In the genomic region with DNA sequence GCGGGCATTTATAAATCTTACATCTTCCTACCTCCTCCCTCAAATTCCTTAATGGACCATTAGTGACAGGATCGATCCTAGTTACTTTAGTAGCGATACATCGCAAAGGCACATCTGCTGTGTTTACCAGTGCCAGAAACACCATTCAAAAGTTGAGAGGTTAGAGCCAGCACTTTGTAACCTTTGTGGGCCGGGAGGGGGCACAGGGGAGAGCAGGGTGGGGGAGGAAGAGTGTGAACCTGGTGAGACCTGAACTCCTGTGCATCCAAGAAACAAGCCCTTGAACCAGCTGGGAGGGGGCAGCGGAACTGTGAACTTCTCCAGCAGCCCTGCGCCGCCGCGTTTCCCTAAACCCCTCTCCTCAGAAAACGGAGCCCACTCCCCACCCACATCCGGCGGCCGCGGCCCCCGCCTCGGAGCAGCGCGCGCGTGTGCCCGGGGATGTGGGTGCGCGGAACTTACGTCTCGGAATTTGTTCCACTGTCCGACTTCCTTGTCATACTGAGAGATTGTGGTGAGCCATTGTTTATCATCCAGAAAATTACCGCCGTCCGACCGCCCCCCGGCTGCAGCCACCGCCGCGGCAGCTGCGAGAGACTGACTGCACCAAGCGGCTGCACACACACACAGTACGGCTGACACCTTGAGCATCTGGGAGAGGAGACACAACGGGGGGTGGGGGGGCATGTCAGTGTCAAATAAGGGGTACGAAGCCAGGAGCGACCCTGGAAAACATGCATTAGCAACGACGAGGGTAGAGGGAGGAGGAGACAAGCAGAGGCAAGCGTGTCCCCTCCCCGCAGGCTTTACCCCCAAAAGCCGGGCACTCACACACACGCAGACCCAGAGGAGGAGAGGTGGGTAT, we compare ENCODE assay signal across 8 cellular contexts. TPM values are rescaled to one million over a fixed set of nuclear protein-coding genes. Genes with fewer than 3 reads are reported as not detected.
DNase-seq lines count a peak whose midpoint lies in the region; ATAC-seq and TF ChIP-seq lines count a peak whose summit lies in the region.

No MANE protein-coding gene starts in this region.

- H3K27ac ChIP-seq in WERI-Rb-1 (no peak overlapping the region), right atrium auricular region (no peak overlapping the region)

- ATAC-seq in GM18498 (IDR thresholded peaks at IDR 0.05; ENCODE audit: unreplicated experiment) (peak; percentile 59), HG03025 (IDR thresholded peaks at IDR 0.05; ENCODE audit: low FRiP score, unreplicated experiment) (peak; percentile 55), HG02571 (IDR thresholded peaks at IDR 0.05; ENCODE audit: unreplicated experiment) (no peak)

- H3K4me3 ChIP-seq in WERI-Rb-1 (ENCODE audit: low read depth, low read length) = peak overlapping the region; percentile 81
- peak overlapping the region; percentile 4 to 42 for H3K4me3 ChIP-seq in right atrium auricular region
- peak overlapping the region; percentile 88 for H3K4me3 ChIP-seq in retinal pigment epithelial cell (ENCODE audit: low read length)

- DNase-seq in WERI-Rb-1 (peak; percentile 54), right atrium auricular region (ENCODE audit: low spot score) (no peak), retinal pigment epithelial cell (ENCODE audit: low read depth) (no peak)
- no peak for DNase-seq in stimulated activated CD4-positive, alpha-beta T cell treated with anti-CD3 and anti-CD28 coated beads, Interleukin-2, amount 100 ng/mL, for 48 hours
- no peak for DNase-seq in stimulated activated CD8-positive, alpha-beta memory T cell treated with anti-CD3 and anti-CD28 coated beads, Interleukin-4, amount 100 ng/mL, for 48 hours

- no peaks in the 10 kb centered on the region for H3K9me3 ChIP-seq in WERI-Rb-1 (ENCODE audit: severe bottlenecking)
- no peaks in the 10 kb centered on the region for H3K9me3 ChIP-seq in right atrium auricular region

- TF ChIP-seq CTCF in WERI-Rb-1 (IDR thresholded peaks at IDR 0.05; ENCODE audit: low read depth, low read length) (0 out of 2 replicates have a peak, but pooled peaks have one; percentile 9), right atrium auricular region (IDR thresholded peaks at IDR 0.05) (no peak), retinal pigment epithelial cell (conservative IDR thresholded peaks at IDR 0.05; ENCODE audit: low read depth, low read length) (no peak)

- H3K36me3 ChIP-seq in WERI-Rb-1 (no peaks in the 10 kb centered on the region), right atrium auricular region (no peaks in the 10 kb centered on the region)

- no peaks in the 10 kb centered on the region for H3K27me3 ChIP-seq in WERI-Rb-1 (ENCODE audit: insufficient read depth, low read depth, severe bottlenecking)
- no peaks in the 10 kb centered on the region for H3K27me3 ChIP-seq in right atrium auricular region

- peaks cover 0 to 18% of the 10 kb centered on the region in 2 donors for H3K4me1 ChIP-seq in right atrium auricular region

RNA-seq across cellular contexts. Expression of gene SPOCK3, which starts 0.5 kb away (rescaled TPM):
- total RNA-seq in right atrium auricular region = not detected

Comparison
In these comparisons a context has a peak if more than half of its experiments do, and no peak if none do; other contexts are left out.
1. H3K4me3 ChIP-seq: peak in every context shown above with its lines; median percentile 88 in retinal pigment epithelial cell; 81 in WERI-Rb-1; 23 in right atrium auricular region.